11 cellular contexts compared by ENCODE assay signal in the genomic region with DNA sequence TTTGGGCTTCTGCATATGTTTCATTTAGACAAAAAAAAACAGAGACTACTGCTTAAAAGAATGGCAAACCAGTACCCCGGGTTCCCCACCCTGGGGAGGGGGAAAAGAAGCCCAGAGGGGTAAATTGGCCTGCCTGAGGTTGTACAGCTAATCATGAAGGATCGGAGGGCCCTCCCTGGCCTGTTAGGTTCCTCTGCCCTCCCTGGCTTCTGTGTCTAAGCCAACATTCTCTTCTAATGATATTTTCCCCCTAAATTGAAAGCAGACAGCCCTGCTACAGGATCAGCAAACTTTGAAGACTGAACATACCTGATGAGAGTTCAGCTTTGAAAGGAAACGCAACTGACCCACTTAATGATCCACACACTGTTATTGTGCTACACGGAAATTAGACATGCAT. TPM values are rescaled to one million over a fixed set of nuclear protein-coding genes. Genes with fewer than 3 reads are reported as not detected.
DNase-seq lines count a peak whose midpoint lies in the region; ATAC-seq and TF ChIP-seq lines count a peak whose summit lies in the region.
"Had no signal": no experiment of that assay in that cellular context is flagged by ENCODE, and none has a peak within 500 bp of the region (broad histone marks: within the 10 kb centered on the region; RNA-seq: fewer than 3 reads in every experiment).

No MANE protein-coding gene starts in this region.

- in situ Hi-C loops in Panc1 (cut with HindIII; ENCODE audit: low pct_unique_long_range_greater_than_20kb, low sequenced_read_pairs): no loop called here
- in situ Hi-C loops in gastrocnemius medialis (cut with MboI; ENCODE audit: low sequenced_read_pairs in 4 of 4): loop anchor here in 3 of 4 donors (25.0 kb wide), 1 partner anchor 391 kb away; the partner anchor contains the start of gene COX17 (in 3 of the 3)

- H3K27ac ChIP-seq in CD4-positive, alpha-beta memory T cell (ENCODE audit: low read depth, low read length): no peak overlapping the region
- H3K27ac ChIP-seq in Panc1 (ENCODE audit: low read length): peak overlapping the region; percentile 42; the same call in 1 of the 2 replicates
- H3K27ac ChIP-seq in gastrocnemius medialis: peak overlapping the region in 3 of 4 donors; percentile 14 to 45 (median 29)

- no peak for TF ChIP-seq POLR2A in gastrocnemius medialis (IDR thresholded peaks at IDR 0.05)

- H3K27me3 ChIP-seq in CD4-positive, alpha-beta memory T cell (ENCODE audit: insufficient read depth, low read length): no peaks in the 10 kb centered on the region
- no peaks in the 10 kb centered on the region for H3K27me3 ChIP-seq in Panc1 (ENCODE audit: control insufficient read depth, insufficient read depth, low read length)
- H3K27me3 ChIP-seq in gastrocnemius medialis: no peaks in the 10 kb centered on the region

- peaks cover 57% of the 10 kb centered on the region for H3K4me1 ChIP-seq in CD4-positive, alpha-beta memory T cell (ENCODE audit: insufficient read depth, low read length)
- peaks cover 21% of the 10 kb centered on the region for H3K4me1 ChIP-seq in Panc1 (ENCODE audit: control insufficient read depth, insufficient read depth, low read length)
- peaks cover 8 to 15% of the 10 kb centered on the region in 2 donors for H3K4me1 ChIP-seq in gastrocnemius medialis

- peak overlapping the region; percentile 22 to 97 (median 78) for H3K4me3 Mint-ChIP-seq in CD4-positive, alpha-beta memory T cell

- ATAC-seq in Panc1 (no peak), gastrocnemius medialis (no peak), HG02840 (IDR thresholded peaks at IDR 0.05; ENCODE audit: low FRiP score, unreplicated experiment) (no peak), HG03025 (IDR thresholded peaks at IDR 0.05; ENCODE audit: low FRiP score, unreplicated experiment) (no peak), GM18498 (IDR thresholded peaks at IDR 0.05; ENCODE audit: unreplicated experiment) (no peak)

- no peaks in the 10 kb centered on the region for H3K9me3 ChIP-seq in CD4-positive, alpha-beta memory T cell (ENCODE audit: control insufficient read depth in 1 of 2, low read length in 2 of 2)
- H3K9me3 ChIP-seq in Panc1 (ENCODE audit: control insufficient read depth, insufficient read depth, low read depth, low read length): no peaks in the 10 kb centered on the region
- no peaks in the 10 kb centered on the region for H3K9me3 ChIP-seq in gastrocnemius medialis

- CTCF ChIA-PET in CD4-positive, alpha-beta memory T cell (lab: Charles Lee; ENCODE audit: partially characterized antibody): interaction anchor here (1.1 to 3.5 kb wide), 6 partner anchors 11 to 100 kb away, joined by 3 to 23 read pairs (median 9); partner anchors contain the start of gene B4GALT4
- CTCF ChIA-PET in Panc1 (lab: Charles Lee): interaction anchor here (0.7 kb wide), 1 partner anchor 412 kb away, joined by 3 read pairs; no protein-coding TSS in a partner anchor

- peak overlapping the region; percentile 76 to 99 (median 91) for H3K27ac Mint-ChIP-seq in CD4-positive, alpha-beta memory T cell

- TF ChIP-seq CTCF in Panc1 (IDR thresholded peaks at IDR 0.05) (no peak), epithelial cell of proximal tubule (conservative IDR thresholded peaks at IDR 0.05; ENCODE audit: low read depth, low read length) (no peak), gastrocnemius medialis (IDR thresholded peaks at IDR 0.05 in 4 of 5, conservative IDR thresholded peaks at IDR 0.05 in 1 of 5) (no peak)

- no peaks in the 10 kb centered on the region for H3K9me3 Mint-ChIP-seq in CD4-positive, alpha-beta memory T cell

- POLR2A ChIA-PET in CD4-positive, alpha-beta memory T cell (lab: Charles Lee; ENCODE audit: partially characterized antibody): interaction anchor here (1.0 to 7.2 kb wide), 4 partner anchors 26 to 167 kb away, joined by 3 to 55 read pairs (median 20); partner anchors contain the start of genes B4GALT4 and TMEM39A
- POLR2A ChIA-PET in Panc1 (lab: Charles Lee): no interaction called here

- peaks cover 39 to 73% (median 56%) of the 10 kb centered on the region in 4 donors for H3K4me1 Mint-ChIP-seq in CD4-positive, alpha-beta memory T cell

- H3K27me3 Mint-ChIP-seq in CD4-positive, alpha-beta memory T cell: no peaks in the 10 kb centered on the region

- H3K36me3 Mint-ChIP-seq in CD4-positive, alpha-beta memory T cell: peaks cover 0 to 8% of the 10 kb centered on the region in 2 donors

- BruUV-seq in Panc1 (replicated peaks; lab: Mats Ljungman, UMichigan): no TSS peak

- intact Hi-C loops in CD4-positive, alpha-beta memory T cell (cut with micrococcal nuclease): no loop called here
- intact Hi-C loops in Panc1 (cut with micrococcal nuclease; ENCODE audit: unreplicated experiment): no loop called here
- intact Hi-C loops in gastrocnemius medialis (cut with DNase I; ENCODE audit: low total_unique reads): loop anchor here (10.0 kb wide), 1 partner anchor 58 kb away; no protein-coding TSS in a partner anchor

- H3K36me3 ChIP-seq in CD4-positive, alpha-beta memory T cell (ENCODE audit: insufficient read depth, low read length): no peaks in the 10 kb centered on the region
- H3K36me3 ChIP-seq in Panc1 (ENCODE audit: control insufficient read depth, insufficient read depth, low read length) (no peaks in the 10 kb centered on the region), gastrocnemius medialis (no peaks in the 10 kb centered on the region)

- no peak overlapping the region for H3K4me3 ChIP-seq in CD4-positive, alpha-beta memory T cell (ENCODE audit: low read length in 2 of 2)
- H3K4me3 ChIP-seq in Panc1 (ENCODE audit: low read depth in 2 of 2, low read length in 2 of 2) (no peak overlapping the region; a peak in 1 of 4 replicates), epithelial cell of proximal tubule (ENCODE audit: low read depth, low read length) (peak overlapping the region; percentile 19), gastrocnemius medialis (peak overlapping the region in 3 of 4 donors; percentile 64 to 84 (median 68))

- no peak for DNase-seq in CD4-positive, alpha-beta memory T cell
- DNase-seq in Panc1 (ENCODE audit: low read depth, low spot score) (no peak), epithelial cell of proximal tubule (ENCODE audit: low read depth) (no peak), gastrocnemius medialis (no peak), NK-92 (lab: John Stamatoyannopoulos, UW; ENCODE audit: unreplicated experiment) (no peak)
- DNase-seq: DMS53; Karpas-422; stimulated activated CD4-positive, alpha-beta T cell treated with anti-CD3 and anti-CD28 coated beads, Interleukin-2, amount 100 ng/mL, for 24 hours had no signal

RNA-seq across cellular contexts. Expression of gene ARHGAP31, which starts 2.5 kb away (rescaled TPM):
- total RNA-seq in CD4-positive, alpha-beta memory T cell: 1 to 10 TPM; 4.5 to 5.8 TPM
- polyA plus RNA-seq in CD4-positive, alpha-beta memory T cell: 1 to 10 TPM; 1.2 to 6.2 TPM
- total RNA-seq in Panc1 (2021; ENCODE audit: unreplicated experiment): 7.6 TPM
- 2.8 TPM for polyA plus RNA-seq in Panc1 (2012; ENCODE audit: insufficient read length)
- 3.8 and 5.1 TPM in 2 replicates for total RNA-seq in epithelial cell of proximal tubule
- total RNA-seq in gastrocnemius medialis: 1 to 10 TPM; 6.2 to 9.7 (median 7.3) TPM

RNA-seq across cellular contexts. Expression of gene B4GALT4, which starts 56.0 kb away (rescaled TPM):
- 10 to 100 TPM; 15.9 to 18.1 TPM for total RNA-seq in CD4-positive, alpha-beta memory T cell
- 1 to 10 TPM; 5.9 to 8.6 TPM for polyA plus RNA-seq in CD4-positive, alpha-beta memory T cell
- 27.4 TPM for total RNA-seq in Panc1 (2021; ENCODE audit: unreplicated experiment)
- polyA plus RNA-seq in Panc1 (2012; ENCODE audit: insufficient read length): 27.0 TPM
- total RNA-seq in epithelial cell of proximal tubule: 17.9 and 21.9 TPM in 2 replicates
- 10 to 100 TPM in 1 of 4 donors, 1 to 10 TPM in 3; 5.7 to 13.4 (median 7.7) TPM for total RNA-seq in gastrocnemius medialis

Comparison
In these comparisons a context has a peak if more than half of its experiments do, and no peak if none do; other contexts are left out.
1. H3K4me3 ChIP-seq: peak in epithelial cell of proximal tubule (single experiment) and gastrocnemius medialis (3 of 4); none in CD4-positive, alpha-beta memory T cell (0 of 2) and Panc1 (0 of 2).